ENCODE assay signal across 4 cellular contexts in the genomic region with DNA sequence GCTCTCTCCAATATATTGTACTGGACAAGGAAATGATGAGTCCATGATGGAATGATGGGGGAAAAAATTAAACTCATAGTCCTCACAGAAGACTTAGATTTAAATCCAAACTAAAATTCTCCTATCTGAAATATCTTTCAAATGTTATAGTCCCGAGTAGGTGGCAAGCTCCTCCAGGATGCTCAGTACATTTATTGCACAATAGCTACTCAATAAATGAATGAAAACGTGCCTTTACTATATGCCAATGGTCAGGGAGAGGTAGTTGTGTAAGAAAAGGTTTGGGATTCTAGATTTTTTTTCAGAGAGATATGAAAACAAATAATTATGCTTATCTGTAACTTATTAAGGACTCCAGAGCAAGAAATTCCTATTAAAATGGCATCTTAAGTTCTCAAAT.
TF ChIP-seq lines count a peak whose summit lies in the region.

No MANE protein-coding gene starts in this region.

TF ChIP-seq in HepG2, 621 proteins besides CTCF, POLR2A, EP300 and RAD21:
- TF ChIP-seq, protein P1, sequence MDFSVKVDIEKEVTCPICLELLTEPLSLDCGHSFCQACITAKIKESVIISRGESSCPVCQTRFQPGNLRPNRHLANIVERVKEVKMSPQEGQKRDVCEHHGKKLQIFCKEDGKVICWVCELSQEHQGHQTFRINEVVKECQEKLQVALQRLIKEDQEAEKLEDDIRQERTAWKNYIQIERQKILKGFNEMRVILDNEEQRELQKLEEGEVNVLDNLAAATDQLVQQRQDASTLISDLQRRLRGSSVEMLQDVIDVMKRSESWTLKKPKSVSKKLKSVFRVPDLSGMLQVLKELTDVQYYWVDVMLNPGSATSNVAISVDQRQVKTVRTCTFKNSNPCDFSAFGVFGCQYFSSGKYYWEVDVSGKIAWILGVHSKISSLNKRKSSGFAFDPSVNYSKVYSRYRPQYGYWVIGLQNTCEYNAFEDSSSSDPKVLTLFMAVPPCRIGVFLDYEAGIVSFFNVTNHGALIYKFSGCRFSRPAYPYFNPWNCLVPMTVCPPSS (IDR thresholded peaks at IDR 0.05) = no peak
- no peak for TF ChIP-seq DMAP1 (CRISPR knock-in tag; IDR thresholded peaks at IDR 0.05)
- TF ChIP-seq HNRNPK (IDR thresholded peaks at IDR 0.05; ENCODE audit: low read depth, low read length, poor library complexity, severe bottlenecking) = no peak
- TF ChIP-seq CEBPB (IDR thresholded peaks at IDR 0.05; ENCODE audit: borderline replicate concordance, low read depth, low read length) = peak; percentile 82
- TF ChIP-seq ZNF83 (CRISPR knock-in tag; IDR thresholded peaks at IDR 0.05; ENCODE audit: borderline replicate concordance) = no peak
- no peak for TF ChIP-seq ZNF10 (CRISPR knock-in tag; IDR thresholded peaks at IDR 0.05; ENCODE audit: borderline replicate concordance, low read depth)
- no peak for TF ChIP-seq MTF2 (CRISPR knock-in tag; IDR thresholded peaks at IDR 0.05; ENCODE audit: borderline replicate concordance)

TF ChIP-seq in IMR-90, 13 proteins besides CTCF, POLR2A, EP300 and RAD21:
- TF ChIP-seq MAZ (IDR thresholded peaks at IDR 0.05; ENCODE audit: borderline replicate concordance, low read depth, low read length) = no peak
- TF ChIP-seq, protein P2, sequence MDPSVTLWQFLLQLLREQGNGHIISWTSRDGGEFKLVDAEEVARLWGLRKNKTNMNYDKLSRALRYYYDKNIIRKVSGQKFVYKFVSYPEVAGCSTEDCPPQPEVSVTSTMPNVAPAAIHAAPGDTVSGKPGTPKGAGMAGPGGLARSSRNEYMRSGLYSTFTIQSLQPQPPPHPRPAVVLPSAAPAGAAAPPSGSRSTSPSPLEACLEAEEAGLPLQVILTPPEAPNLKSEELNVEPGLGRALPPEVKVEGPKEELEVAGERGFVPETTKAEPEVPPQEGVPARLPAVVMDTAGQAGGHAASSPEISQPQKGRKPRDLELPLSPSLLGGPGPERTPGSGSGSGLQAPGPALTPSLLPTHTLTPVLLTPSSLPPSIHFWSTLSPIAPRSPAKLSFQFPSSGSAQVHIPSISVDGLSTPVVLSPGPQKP (IDR thresholded peaks at IDR 0.05; ENCODE audit: borderline replicate concordance, low read depth, low read length) = no peak
- TF ChIP-seq, protein P3, sequence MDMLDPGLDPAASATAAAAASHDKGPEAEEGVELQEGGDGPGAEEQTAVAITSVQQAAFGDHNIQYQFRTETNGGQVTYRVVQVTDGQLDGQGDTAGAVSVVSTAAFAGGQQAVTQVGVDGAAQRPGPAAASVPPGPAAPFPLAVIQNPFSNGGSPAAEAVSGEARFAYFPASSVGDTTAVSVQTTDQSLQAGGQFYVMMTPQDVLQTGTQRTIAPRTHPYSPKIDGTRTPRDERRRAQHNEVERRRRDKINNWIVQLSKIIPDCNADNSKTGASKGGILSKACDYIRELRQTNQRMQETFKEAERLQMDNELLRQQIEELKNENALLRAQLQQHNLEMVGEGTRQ (IDR thresholded peaks at IDR 0.05; ENCODE audit: low read depth, low read length) = no peak
- TF ChIP-seq CEBPB (IDR thresholded peaks at IDR 0.05; ENCODE audit: low read depth, low read length) = peak; percentile 81
- no peak for TF ChIP-seq FOS (IDR thresholded peaks at IDR 0.05; ENCODE audit: low read depth, low read length)

TF ChIP-seq in K562, 482 proteins besides CTCF, POLR2A, EP300 and RAD21 (continues in another document):
- TF ChIP-seq, protein P4, sequence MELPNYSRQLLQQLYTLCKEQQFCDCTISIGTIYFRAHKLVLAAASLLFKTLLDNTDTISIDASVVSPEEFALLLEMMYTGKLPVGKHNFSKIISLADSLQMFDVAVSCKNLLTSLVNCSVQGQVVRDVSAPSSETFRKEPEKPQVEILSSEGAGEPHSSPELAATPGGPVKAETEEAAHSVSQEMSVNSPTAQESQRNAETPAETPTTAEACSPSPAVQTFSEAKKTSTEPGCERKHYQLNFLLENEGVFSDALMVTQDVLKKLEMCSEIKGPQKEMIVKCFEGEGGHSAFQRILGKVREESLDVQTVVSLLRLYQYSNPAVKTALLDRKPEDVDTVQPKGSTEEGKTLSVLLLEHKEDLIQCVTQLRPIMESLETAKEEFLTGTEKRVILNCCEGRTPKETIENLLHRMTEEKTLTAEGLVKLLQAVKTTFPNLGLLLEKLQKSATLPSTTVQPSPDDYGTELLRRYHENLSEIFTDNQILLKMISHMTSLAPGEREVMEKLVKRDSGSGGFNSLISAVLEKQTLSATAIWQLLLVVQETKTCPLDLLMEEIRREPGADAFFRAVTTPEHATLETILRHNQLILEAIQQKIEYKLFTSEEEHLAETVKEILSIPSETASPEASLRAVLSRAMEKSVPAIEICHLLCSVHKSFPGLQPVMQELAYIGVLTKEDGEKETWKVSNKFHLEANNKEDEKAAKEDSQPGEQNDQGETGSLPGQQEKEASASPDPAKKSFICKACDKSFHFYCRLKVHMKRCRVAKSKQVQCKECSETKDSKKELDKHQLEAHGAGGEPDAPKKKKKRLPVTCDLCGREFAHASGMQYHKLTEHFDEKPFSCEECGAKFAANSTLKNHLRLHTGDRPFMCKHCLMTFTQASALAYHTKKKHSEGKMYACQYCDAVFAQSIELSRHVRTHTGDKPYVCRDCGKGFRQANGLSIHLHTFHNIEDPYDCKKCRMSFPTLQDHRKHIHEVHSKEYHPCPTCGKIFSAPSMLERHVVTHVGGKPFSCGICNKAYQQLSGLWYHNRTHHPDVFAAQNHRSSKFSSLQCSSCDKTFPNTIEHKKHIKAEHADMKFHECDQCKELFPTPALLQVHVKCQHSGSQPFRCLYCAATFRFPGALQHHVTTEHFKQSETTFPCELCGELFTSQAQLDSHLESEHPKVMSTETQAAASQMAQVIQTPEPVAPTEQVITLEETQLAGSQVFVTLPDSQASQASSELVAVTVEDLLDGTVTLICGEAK (IDR thresholded peaks at IDR 0.05) = no peak
- TF ChIP-seq, protein P4 (CRISPR knock-in tag; IDR thresholded peaks at IDR 0.05) = no peak

TF ChIP-seq in H1, 55 proteins besides CTCF, POLR2A, EP300 and RAD21:
- TF ChIP-seq CEBPB (IDR thresholded peaks at IDR 0.05; ENCODE audit: low read depth, low read length) (peak; percentile 73; the same call in 1 of the 2 replicates), SRF (IDR thresholded peaks at IDR 0.05; ENCODE audit: low read depth, low read length) (no peak)
